In the genomic region with DNA sequence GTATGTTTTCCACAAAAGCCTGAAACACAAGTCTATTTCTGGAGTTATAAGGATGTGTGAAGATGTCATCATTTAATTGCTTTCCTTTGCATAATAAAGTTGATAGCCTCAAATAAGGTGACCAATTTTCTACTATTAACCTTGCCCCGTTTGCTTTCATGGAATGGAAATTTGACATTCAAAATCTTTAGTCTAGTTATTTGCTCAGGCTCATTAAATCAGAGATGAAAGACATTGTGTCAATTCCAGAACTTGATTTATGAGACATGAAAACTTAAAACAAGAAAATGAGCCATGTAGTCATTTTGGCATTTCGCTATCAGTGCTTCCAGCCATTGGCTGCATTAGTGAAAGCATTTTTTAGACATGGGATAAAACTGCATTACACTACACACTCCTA, we compare ENCODE assay signal across 35 cellular contexts.
"Had no signal": no experiment of that assay in that cellular context is flagged by ENCODE, and none has a peak within 500 bp of the region (broad histone marks: within the 10 kb centered on the region; RNA-seq: fewer than 3 reads in every experiment).

No MANE protein-coding gene starts in this region.

- H3K4me1 ChIP-seq: adrenal gland, body of pancreas, foreskin keratinocyte, gastrocnemius medialis, heart left ventricle had no signal

- H3K4me3 ChIP-seq: adrenal gland, body of pancreas, esophagus muscularis mucosa, gastrocnemius medialis, heart left ventricle had no signal

- H3K36me3 Mint-ChIP-seq: activated CD8-positive, alpha-beta memory T cell treated with anti-CD3 and anti-CD28 coated beads, Interleukin-2, amount 10 ng/mL, durations not matched to agents 7 days and 5 days; activated naive CD4-positive, alpha-beta T cell treated with anti-CD3 and anti-CD28 coated beads, Interleukin-2, amount 50 U/mL, for 24 hours; activated naive CD8-positive, alpha-beta T cell treated with anti-CD3 and anti-CD28 coated beads for 36 hours had no signal

- H3K27me3 Mint-ChIP-seq: activated B cell treated with CpG ODN at 0.5 μM for 24 hours; activated CD8-positive, alpha-beta memory T cell treated with anti-CD3 and anti-CD28 coated beads, Interleukin-2, amount 10 ng/mL, durations not matched to agents 7 days and 5 days; activated naive CD4-positive, alpha-beta T cell treated with anti-CD3 and anti-CD28 coated beads, Interleukin-2, amount 50 U/mL, for 24 hours; activated naive CD8-positive, alpha-beta T cell treated with anti-CD3 and anti-CD28 coated beads for 36 hours; activated naive CD8-positive, alpha-beta T cell treated with anti-CD3 and anti-CD28 coated beads, Interleukin-2, amount 50 U/mL, for 24 hours; effector memory CD8-positive, alpha-beta T cell had no signal

- ATAC-seq: activated CD4-positive, CD25-positive, alpha-beta regulatory T cell treated with anti-CD3 and anti-CD28 coated beads, Interleukin-2, amount 50 U/mL, for 24 hours; activated CD8-positive, alpha-beta memory T cell treated with anti-CD3 and anti-CD28 coated beads, Interleukin-2, amount 10 ng/mL, durations not matched to agents 7 days and 5 days; activated CD8-positive, alpha-beta T cell treated with anti-CD3 and anti-CD28 coated beads, Interleukin-2, amount 10 ng/mL, durations not matched to agents 7 days and 5 days; activated naive CD8-positive, alpha-beta T cell treated with anti-CD3 and anti-CD28 coated beads, Interleukin-2, amount 50 U/mL, for 24 hours; body of pancreas; effector memory CD8-positive, alpha-beta T cell; foreskin keratinocyte; gastrocnemius medialis; heart left ventricle had no signal

- H3K36me3 ChIP-seq: adrenal gland, esophagus muscularis mucosa, gastrocnemius medialis, heart left ventricle, WERI-Rb-1 had no signal

- H3K27me3 ChIP-seq: adrenal gland, body of pancreas, esophagus muscularis mucosa, foreskin keratinocyte, gastrocnemius medialis, heart left ventricle had no signal

- DNase-seq: activated B cell treated with CpG ODN at 0.5 μM for 24 hours; activated CD4-positive, alpha-beta T cell treated with anti-CD3 and anti-CD28 coated beads for 48 hours; activated CD4-positive, alpha-beta T cell treated with anti-CD3 and anti-CD28 coated beads, Interleukin-2, amount 50 U/mL, for 1 hour; activated CD4-positive, alpha-beta T cell treated with anti-CD3 and anti-CD28 coated beads, Interleukin-2, amount 50 U/mL, for 48 hours; activated CD8-positive, alpha-beta memory T cell treated with anti-CD3 and anti-CD28 coated beads, Interleukin-2, amount 10 ng/mL, durations not matched to agents 7 days and 5 days; activated CD8-positive, alpha-beta memory T cell treated with anti-CD3 and anti-CD28 coated beads, Interleukin-2, amount 50 U/mL, for 4 hours; activated CD8-positive, alpha-beta T cell treated with anti-CD3 and anti-CD28 coated beads, Interleukin-2, amount 10 ng/mL, durations not matched to agents 7 days and 5 days; activated effector memory CD4-positive, alpha-beta T cell treated with anti-CD3 and anti-CD28 coated beads, Interleukin-2, amount 50 U/mL, for 16 hours; activated naive CD4-positive, alpha-beta T cell treated with anti-CD3 and anti-CD28 coated beads for 36 hours; activated naive CD8-positive, alpha-beta T cell treated with anti-CD3 and anti-CD28 coated beads for 36 hours; activated naive CD8-positive, alpha-beta T cell treated with anti-CD3 and anti-CD28 coated beads, Interleukin-2, amount 50 U/mL, for 24 hours; activated T-cell treated with anti-CD3 and anti-CD28 coated beads, Interleukin-2, amount 50 U/mL, for 1 hour; activated T-cell treated with anti-CD3 and anti-CD28 coated beads, Interleukin-2, amount 50 U/mL, for 48 hours; adrenal gland; amygdala; aorta; body of pancreas; caudate nucleus; cortex of kidney; dermis blood vessel endothelial cell; effector CD4-positive, alpha-beta T cell; effector memory CD8-positive, alpha-beta T cell; erythroblast; foreskin keratinocyte; gastrocnemius medialis; glutamatergic neuron; heart left ventricle; T1000; WERI-Rb-1 had no signal

- H3K4me3 Mint-ChIP-seq: activated B cell treated with CpG ODN at 0.5 μM for 24 hours; activated CD8-positive, alpha-beta memory T cell treated with anti-CD3 and anti-CD28 coated beads, Interleukin-2, amount 10 ng/mL, durations not matched to agents 7 days and 5 days; activated CD8-positive, alpha-beta T cell treated with anti-CD3 and anti-CD28 coated beads, Interleukin-2, amount 10 ng/mL, durations not matched to agents 7 days and 5 days; activated naive CD4-positive, alpha-beta T cell treated with anti-CD3 and anti-CD28 coated beads for 36 hours; activated naive CD4-positive, alpha-beta T cell treated with anti-CD3 and anti-CD28 coated beads, Interleukin-2, amount 50 U/mL, for 24 hours; activated naive CD8-positive, alpha-beta T cell treated with anti-CD3 and anti-CD28 coated beads for 36 hours; activated naive CD8-positive, alpha-beta T cell treated with anti-CD3 and anti-CD28 coated beads, Interleukin-2, amount 50 U/mL, for 24 hours; activated T-helper 1 cell treated with anti-CD3 and anti-CD28 coated beads, Interleukin-12 subunit alpha, Interleukin-12 subunit beta, Interleukin-2, Interleukin-4 antibody, amounts not matched to agents 30 ng/mL and 10 ng/mL and 1 ng/mL, durations not matched to agents 14 hours and 24 hours and 36 hours; effector memory CD8-positive, alpha-beta T cell; T-helper 2 cell treated with Interferon-gamma antibody and Interleukin-4, amounts not matched to agents 5 μg/mL and 100 μg/mL, for 36 hours had no signal

- H3K9me3 Mint-ChIP-seq: activated B cell treated with CpG ODN at 0.5 μM for 24 hours; activated naive CD4-positive, alpha-beta T cell treated with anti-CD3 and anti-CD28 coated beads for 36 hours; activated naive CD4-positive, alpha-beta T cell treated with anti-CD3 and anti-CD28 coated beads, Interleukin-2, amount 50 U/mL, for 24 hours; activated naive CD8-positive, alpha-beta T cell treated with anti-CD3 and anti-CD28 coated beads for 36 hours; activated naive CD8-positive, alpha-beta T cell treated with anti-CD3 and anti-CD28 coated beads, Interleukin-2, amount 50 U/mL, for 24 hours; activated T-helper 1 cell treated with anti-CD3 and anti-CD28 coated beads, Interleukin-12 subunit alpha, Interleukin-12 subunit beta, Interleukin-2, Interleukin-4 antibody, amounts not matched to agents 30 ng/mL and 10 ng/mL and 1 ng/mL, durations not matched to agents 14 hours and 24 hours and 36 hours; activated T-helper 2 cell treated with anti-CD3 and anti-CD28 coated beads, Interferon-gamma antibody, Interleukin-2, Interleukin-4, amounts not matched to agents 10 μg/mL and 5 μg/mL and 100 μg/mL, durations not matched to agents 14 hours and 24 hours and 36 hours; effector memory CD8-positive, alpha-beta T cell; T-helper 2 cell treated with Interferon-gamma antibody and Interleukin-4, amounts not matched to agents 5 μg/mL and 100 μg/mL, for 36 hours had no signal

- H3K27ac ChIP-seq: adrenal gland, body of pancreas, esophagus muscularis mucosa, foreskin keratinocyte, gastrocnemius medialis, heart left ventricle, WERI-Rb-1 had no signal

- H3K4me1 Mint-ChIP-seq: activated B cell treated with CpG ODN at 0.5 μM for 24 hours; activated CD8-positive, alpha-beta memory T cell treated with anti-CD3 and anti-CD28 coated beads, Interleukin-2, amount 10 ng/mL, durations not matched to agents 7 days and 5 days; activated naive CD4-positive, alpha-beta T cell treated with anti-CD3 and anti-CD28 coated beads, Interleukin-2, amount 50 U/mL, for 24 hours; activated naive CD8-positive, alpha-beta T cell treated with anti-CD3 and anti-CD28 coated beads for 36 hours; activated naive CD8-positive, alpha-beta T cell treated with anti-CD3 and anti-CD28 coated beads, Interleukin-2, amount 50 U/mL, for 24 hours had no signal

- H3K9me3 ChIP-seq: adrenal gland, body of pancreas, esophagus muscularis mucosa, gastrocnemius medialis, heart left ventricle had no signal

- H3K27ac Mint-ChIP-seq: activated B cell treated with CpG ODN at 0.5 μM for 24 hours; activated CD8-positive, alpha-beta memory T cell treated with anti-CD3 and anti-CD28 coated beads, Interleukin-2, amount 10 ng/mL, durations not matched to agents 7 days and 5 days; activated CD8-positive, alpha-beta T cell treated with anti-CD3 and anti-CD28 coated beads, Interleukin-2, amount 10 ng/mL, durations not matched to agents 7 days and 5 days; activated naive CD4-positive, alpha-beta T cell treated with anti-CD3 and anti-CD28 coated beads for 36 hours; activated naive CD4-positive, alpha-beta T cell treated with anti-CD3 and anti-CD28 coated beads, Interleukin-2, amount 50 U/mL, for 24 hours; activated naive CD8-positive, alpha-beta T cell treated with anti-CD3 and anti-CD28 coated beads for 36 hours; activated naive CD8-positive, alpha-beta T cell treated with anti-CD3 and anti-CD28 coated beads, Interleukin-2, amount 50 U/mL, for 24 hours; activated T-helper 1 cell treated with anti-CD3 and anti-CD28 coated beads, Interleukin-12 subunit alpha, Interleukin-12 subunit beta, Interleukin-2, Interleukin-4 antibody, amounts not matched to agents 30 ng/mL and 10 ng/mL and 1 ng/mL, durations not matched to agents 14 hours and 24 hours and 36 hours; activated T-helper 2 cell treated with anti-CD3 and anti-CD28 coated beads, Interferon-gamma antibody, Interleukin-2, Interleukin-4, amounts not matched to agents 10 μg/mL and 5 μg/mL and 100 μg/mL, durations not matched to agents 14 hours and 24 hours and 36 hours; effector memory CD8-positive, alpha-beta T cell; T-helper 2 cell treated with Interferon-gamma antibody and Interleukin-4, amounts not matched to agents 5 μg/mL and 100 μg/mL, for 36 hours had no signal
